Comparison of ENCODE assay signal across 13 cellular contexts in genomic region chr14:68638056-68638816, GRCh38.
DNase-seq lines count a peak whose midpoint lies in the region; ATAC-seq, FAIRE-seq and TF ChIP-seq lines count a peak whose summit lies in the region.
"Had no signal": no experiment of that assay in that cellular context is flagged by ENCODE, and none has a peak within 500 bp of the region (broad histone marks: within the 10 kb centered on the region; RNA-seq: fewer than 3 reads in every experiment).

No MANE protein-coding gene starts in this region.

- H3K9me3 Mint-ChIP-seq in osteocyte (ENCODE audit: unreplicated experiment), result peaks cover 12% of the 10 kb centered on the region
- peaks cover 12% of the 10 kb centered on the region for H3K9me3 Mint-ChIP-seq in activated naive CD8-positive, alpha-beta T cell treated with anti-CD3 and anti-CD28 coated beads for 36 hours

- FAIRE-seq in RCC 7860 (lab: Jason Lieb, UNC), result no peak

- peaks cover 7% of the 10 kb centered on the region for H3K36me3 Mint-ChIP-seq in osteocyte (ENCODE audit: unreplicated experiment)
- H3K36me3 Mint-ChIP-seq in activated naive CD8-positive, alpha-beta T cell treated with anti-CD3 and anti-CD28 coated beads for 36 hours, result peaks cover 3% of the 10 kb centered on the region

- H3K36me3 ChIP-seq in right atrium auricular region, result no peaks in the 10 kb centered on the region
- H3K36me3 ChIP-seq in upper lobe of left lung, result no peaks in the 10 kb centered on the region
- H3K36me3 ChIP-seq in WERI-Rb-1, result no peaks in the 10 kb centered on the region

- H3K27ac Mint-ChIP-seq in osteocyte (ENCODE audit: unreplicated experiment), result no peak overlapping the region
- H3K27ac Mint-ChIP-seq in activated naive CD8-positive, alpha-beta T cell treated with anti-CD3 and anti-CD28 coated beads for 36 hours, result no peak overlapping the region
- H3K27ac Mint-ChIP-seq: mesothelial cell of epicardium, T-helper 17 cell, type B pancreatic cell had no signal

- TF ChIP-seq CTCF in right atrium auricular region (IDR thresholded peaks at IDR 0.05), result no peak
- TF ChIP-seq CTCF in osteocyte (IDR thresholded peaks at IDR 0.05), result no peak
- no peak for TF ChIP-seq CTCF in upper lobe of left lung (IDR thresholded peaks at IDR 0.05)
- TF ChIP-seq CTCF in WERI-Rb-1 (IDR thresholded peaks at IDR 0.05; ENCODE audit: low read depth, low read length), result no peak

- no peak overlapping the region for H3K4me3 Mint-ChIP-seq in osteocyte (ENCODE audit: unreplicated experiment)
- H3K4me3 Mint-ChIP-seq in activated naive CD8-positive, alpha-beta T cell treated with anti-CD3 and anti-CD28 coated beads for 36 hours, result no peak overlapping the region
- H3K4me3 Mint-ChIP-seq: mesothelial cell of epicardium, T-helper 17 cell, type B pancreatic cell had no signal

- no peak for TF ChIP-seq POLR2A in upper lobe of left lung (IDR thresholded peaks at IDR 0.05)

- H3K27me3 ChIP-seq in right atrium auricular region (no peaks in the 10 kb centered on the region), upper lobe of left lung (no peaks in the 10 kb centered on the region), WERI-Rb-1 (ENCODE audit: insufficient read depth, low read depth, severe bottlenecking) (no peaks in the 10 kb centered on the region)

- H3K9me3 ChIP-seq in right atrium auricular region, result peaks cover 0 to 8% of the 10 kb centered on the region in 2 donors
- peaks cover 0 to 7% (median 0%) of the 10 kb centered on the region in 4 donors for H3K9me3 ChIP-seq in upper lobe of left lung
- peaks cover 19% of the 10 kb centered on the region for H3K9me3 ChIP-seq in WERI-Rb-1 (ENCODE audit: severe bottlenecking)

- 64 to 68% methylated on average over 11 of the region's 11 CpGs for WGBS in upper lobe of left lung, 2 donors

- ATAC-seq in upper lobe of left lung (ENCODE audit: low FRiP score in 2 of 2), result no peak
- ATAC-seq: T-helper 17 cell had no signal

- H3K4me1 ChIP-seq in right atrium auricular region, result peaks cover 0 to 37% of the 10 kb centered on the region in 2 donors
- peaks cover 32 to 35% (median 33%) of the 10 kb centered on the region in 4 donors for H3K4me1 ChIP-seq in upper lobe of left lung

- peak overlapping the region; percentile 61 to 67 for H3K27ac ChIP-seq in right atrium auricular region
- peak overlapping the region; percentile 53 to 80 (median 70) for H3K27ac ChIP-seq in upper lobe of left lung
- no peak overlapping the region for H3K27ac ChIP-seq in WERI-Rb-1
- H3K27ac ChIP-seq: HL-60 had no signal

- H3K4me3 ChIP-seq in right atrium auricular region (no peak overlapping the region), upper lobe of left lung (no peak overlapping the region), WERI-Rb-1 (ENCODE audit: low read depth, low read length) (no peak overlapping the region)

- H3K27me3 Mint-ChIP-seq in osteocyte (ENCODE audit: unreplicated experiment), result no peaks in the 10 kb centered on the region
- no peaks in the 10 kb centered on the region for H3K27me3 Mint-ChIP-seq in activated naive CD8-positive, alpha-beta T cell treated with anti-CD3 and anti-CD28 coated beads for 36 hours
- H3K27me3 Mint-ChIP-seq: T-helper 17 cell, type B pancreatic cell had no signal

- peak; percentile 52 for DNase-seq in activated CD8-positive, alpha-beta memory T cell treated with anti-CD3 and anti-CD28 coated beads for 24 hours
- no peak for DNase-seq in activated CD8-positive, alpha-beta memory T cell treated with anti-CD3 and anti-CD28 coated beads, Interleukin-2, amount 50 U/mL, for 48 hours
- DNase-seq in right atrium auricular region (ENCODE audit: low spot score) (peak; percentile 58), osteocyte (ENCODE audit: extremely low spot score, unreplicated experiment) (peak; percentile 72), upper lobe of left lung (no peak), RCC 7860 (ENCODE audit: low spot score) (no peak), WERI-Rb-1 (no peak)
- DNase-seq in activated naive CD8-positive, alpha-beta T cell treated with anti-CD3 and anti-CD28 coated beads for 36 hours, result no peak
- DNase-seq: retina, T-helper 17 cell had no signal

- TF ChIP-seq EP300 in upper lobe of left lung (IDR thresholded peaks at IDR 0.05), result no peak

- H3K4me1 Mint-ChIP-seq in osteocyte (ENCODE audit: unreplicated experiment), result peaks cover 6% of the 10 kb centered on the region
- H3K4me1 Mint-ChIP-seq in activated naive CD8-positive, alpha-beta T cell treated with anti-CD3 and anti-CD28 coated beads for 36 hours, result peaks cover 3% of the 10 kb centered on the region

Comparison
In these comparisons a context has a peak if more than half of its experiments do, and no peak if none do; other contexts are left out.
1. DNase-seq: peak in activated CD8-positive, alpha-beta memory T cell treated with anti-CD3 and anti-CD28 coated beads for 24 hours (single experiment), right atrium auricular region (single experiment) and osteocyte (single experiment); none in activated CD8-positive, alpha-beta memory T cell treated with anti-CD3 and anti-CD28 coated beads, Interleukin-2, amount 50 U/mL, for 48 hours (single experiment), upper lobe of left lung (0 of 2), activated naive CD8-positive, alpha-beta T cell treated with anti-CD3 and anti-CD28 coated beads for 36 hours (single experiment), RCC 7860 (single experiment) and WERI-Rb-1 (single experiment).